In genomic region chr4:51906167-51906647, GRCh38 we compare ENCODE assay signal across 9 cellular contexts.
DNase-seq lines count a peak whose midpoint lies in the region; ATAC-seq and TF ChIP-seq lines count a peak whose summit lies in the region.
"Had no signal": no experiment of that assay in that cellular context is flagged by ENCODE, and none has a peak within 500 bp of the region (broad histone marks: within the 10 kb centered on the region; RNA-seq: fewer than 3 reads in every experiment).

No MANE protein-coding gene starts in this region.

- DNase-seq in GM10266 (ENCODE audit: extremely low spot score) (peak; percentile 24), fibroblast of villous mesenchyme (ENCODE audit: low read depth) (peak; percentile 16), ACHN (no peak), brain microvascular endothelial cell (no peak), islet precursor cell (no peak)
- no peak for DNase-seq in stimulated activated naive CD4-positive, alpha-beta T cell treated with Interleukin-2 at 50 U/mL for 16 hours (lab: John Stamatoyannopoulos, UW)

- H3K4me3 ChIP-seq in fibroblast of villous mesenchyme (ENCODE audit: low read depth, low read length) (no peak overlapping the region), brain microvascular endothelial cell (ENCODE audit: low read depth, low read length) (no peak overlapping the region)

- H3K27me3 ChIP-seq in brain microvascular endothelial cell (replicated peaks): no peaks in the 10 kb centered on the region

- in situ Hi-C loops in ACHN (cut with HindIII; ENCODE audit: low pct_ligation_motif_present, low pct_unique_long_range_greater_than_20kb, low sequenced_read_pairs) (no loop called here), brain microvascular endothelial cell (cut with HindIII; ENCODE audit: low pct_ligation_motif_present, low sequenced_read_pairs) (no loop called here)

- TF ChIP-seq CTCF in GM10266 (IDR thresholded peaks at IDR 0.05; ENCODE audit: control insufficient read depth, insufficient read depth, low read depth, missing control alignments): no peak
- TF ChIP-seq CTCF in fibroblast of villous mesenchyme (IDR thresholded peaks at IDR 0.05; ENCODE audit: insufficient read depth, low read depth, low read length): no peak
- TF ChIP-seq CTCF in brain microvascular endothelial cell (IDR thresholded peaks at IDR 0.05; ENCODE audit: low read depth, low read length, missing control alignments): no peak

- H3K27ac ChIP-seq in brain microvascular endothelial cell: no peak overlapping the region

- ATAC-seq in GM21367 (IDR thresholded peaks at IDR 0.05; ENCODE audit: unreplicated experiment) (peak; percentile 99), HG03521 (IDR thresholded peaks at IDR 0.05; ENCODE audit: unreplicated experiment) (peak; percentile 98)
- ATAC-seq: HCT116 had no signal

- peaks cover 23% of the 10 kb centered on the region for H3K36me3 ChIP-seq in brain microvascular endothelial cell (replicated peaks)

Comparison
In these comparisons a context has a peak if more than half of its experiments do, and no peak if none do; other contexts are left out.
1. DNase-seq: peak in GM10266 (single experiment) and fibroblast of villous mesenchyme (single experiment); none in ACHN (single experiment), stimulated activated naive CD4-positive, alpha-beta T cell treated with Interleukin-2 at 50 U/mL for 16 hours (single experiment), brain microvascular endothelial cell (single experiment) and islet precursor cell (single experiment).